22 cellular contexts compared by ENCODE assay signal in genomic region chr16:50605733-50606430, GRCh38. TPM values are rescaled to one million over a fixed set of nuclear protein-coding genes. Genes with fewer than 3 reads are reported as not detected.
"Had no signal": no experiment of that assay in that cellular context is flagged by ENCODE, and none has a peak within 500 bp of the region (broad histone marks: within the 10 kb centered on the region; RNA-seq: fewer than 3 reads in every experiment).

No MANE protein-coding gene starts in this region.

- H3K27ac ChIP-seq: body of pancreas, left lung, tibial nerve, vagina had no signal

- H3K27me3 Mint-ChIP-seq: activated CD4-positive, alpha-beta memory T cell treated with anti-CD3 and anti-CD28 coated beads for 36 hours; activated naive CD8-positive, alpha-beta T cell treated with anti-CD3 and anti-CD28 coated beads, Interleukin-2, amount 10 ng/mL, durations not matched to agents 7 days and 5 days; natural killer cell treated with Interleukin-12 subunit alpha and Interleukin-12 subunit beta and Interleukin-15 and Interleukin-18, amount 100 ng/mL, for 72 hours; stimulated activated naive B cell treated with anti-CD40 and anti-IgM and Interleukin-4, amounts not matched to agents 10 μg/mL and 1 μg/mL and 100 μg/mL, for 72 hours had no signal

- H3K27me3 ChIP-seq: body of pancreas, left lung, tibial nerve, vagina had no signal

- DNase-seq: activated CD4-positive, alpha-beta memory T cell treated with anti-CD3 and anti-CD28 coated beads for 36 hours; activated CD4-positive, alpha-beta T cell treated with anti-CD3 and anti-CD28 coated beads for 48 hours; activated naive CD4-positive, alpha-beta T cell treated with anti-CD3 and anti-CD28 coated beads for 36 hours; activated naive CD8-positive, alpha-beta T cell treated with anti-CD3 and anti-CD28 coated beads, Interleukin-2, amount 10 ng/mL, durations not matched to agents 7 days and 5 days; activated T-cell treated with anti-CD3 and anti-CD28 coated beads, Interleukin-2, amount 50 U/mL, for 48 hours; body of pancreas; effector CD4-positive, alpha-beta T cell; foreskin melanocyte; glutamatergic neuron; hippocampal formation; kidney glomerular epithelial cell; left lung; midbrain; occipital lobe; stimulated activated CD4-positive, alpha-beta T cell treated with anti-CD3 and anti-CD28 coated beads, Interleukin-2, amount 100 ng/mL, for 48 hours; stimulated activated CD8-positive, alpha-beta memory T cell treated with anti-CD3 and anti-CD28 coated beads, Interleukin-4, amount 100 ng/mL, for 48 hours; stimulated activated naive B cell treated with anti-CD40 and anti-IgM and Interleukin-4, amounts not matched to agents 10 μg/mL and 1 μg/mL and 100 μg/mL, for 72 hours had no signal

- H3K9me3 Mint-ChIP-seq: activated CD4-positive, alpha-beta memory T cell treated with anti-CD3 and anti-CD28 coated beads for 36 hours; activated naive CD4-positive, alpha-beta T cell treated with anti-CD3 and anti-CD28 coated beads for 36 hours; activated naive CD8-positive, alpha-beta T cell treated with anti-CD3 and anti-CD28 coated beads, Interleukin-2, amount 10 ng/mL, durations not matched to agents 7 days and 5 days; dendritic cell treated with granulocyte-macrophage colony-stimulating factor and Interleukin-4, amounts not matched to agents 40 ng/mL and 50 ng/mL, for 4 days; natural killer cell treated with Interleukin-12 subunit alpha and Interleukin-12 subunit beta and Interleukin-15 and Interleukin-18, amount 100 ng/mL, for 72 hours; stimulated activated naive B cell treated with anti-CD40 and anti-IgM and Interleukin-4, amounts not matched to agents 10 μg/mL and 1 μg/mL and 100 μg/mL, for 72 hours had no signal

- H3K36me3 ChIP-seq: left lung, tibial nerve, vagina had no signal

- H3K36me3 Mint-ChIP-seq: activated CD4-positive, alpha-beta memory T cell treated with anti-CD3 and anti-CD28 coated beads for 36 hours; activated naive CD8-positive, alpha-beta T cell treated with anti-CD3 and anti-CD28 coated beads, Interleukin-2, amount 10 ng/mL, durations not matched to agents 7 days and 5 days; natural killer cell treated with Interleukin-12 subunit alpha and Interleukin-12 subunit beta and Interleukin-15 and Interleukin-18, amount 100 ng/mL, for 72 hours; stimulated activated naive B cell treated with anti-CD40 and anti-IgM and Interleukin-4, amounts not matched to agents 10 μg/mL and 1 μg/mL and 100 μg/mL, for 72 hours had no signal

- H3K9me3 ChIP-seq: body of pancreas, left lung, tibial nerve, vagina had no signal

- ATAC-seq: body of pancreas; left lung; natural killer cell treated with Interleukin-12 subunit alpha and Interleukin-12 subunit beta and Interleukin-15 and Interleukin-18, amount 100 ng/mL, for 72 hours; stimulated activated naive B cell treated with anti-CD40 and anti-IgM and Interleukin-4, amounts not matched to agents 10 μg/mL and 1 μg/mL and 100 μg/mL, for 72 hours had no signal

- H3K4me3 ChIP-seq: body of pancreas, left lung, tibial nerve, vagina had no signal

- H3K4me3 Mint-ChIP-seq: activated CD4-positive, alpha-beta memory T cell treated with anti-CD3 and anti-CD28 coated beads for 36 hours; activated naive CD4-positive, alpha-beta T cell treated with anti-CD3 and anti-CD28 coated beads for 36 hours; activated naive CD8-positive, alpha-beta T cell treated with anti-CD3 and anti-CD28 coated beads, Interleukin-2, amount 10 ng/mL, durations not matched to agents 7 days and 5 days; dendritic cell treated with granulocyte-macrophage colony-stimulating factor and Interleukin-4, amounts not matched to agents 40 ng/mL and 50 ng/mL, for 4 days; natural killer cell treated with Interleukin-12 subunit alpha and Interleukin-12 subunit beta and Interleukin-15 and Interleukin-18, amount 100 ng/mL, for 72 hours; stimulated activated naive B cell treated with anti-CD40 and anti-IgM and Interleukin-4, amounts not matched to agents 10 μg/mL and 1 μg/mL and 100 μg/mL, for 72 hours had no signal

- H3K27ac Mint-ChIP-seq: activated CD4-positive, alpha-beta memory T cell treated with anti-CD3 and anti-CD28 coated beads for 36 hours; activated naive CD4-positive, alpha-beta T cell treated with anti-CD3 and anti-CD28 coated beads for 36 hours; activated naive CD8-positive, alpha-beta T cell treated with anti-CD3 and anti-CD28 coated beads, Interleukin-2, amount 10 ng/mL, durations not matched to agents 7 days and 5 days; dendritic cell treated with granulocyte-macrophage colony-stimulating factor and Interleukin-4, amounts not matched to agents 40 ng/mL and 50 ng/mL, for 4 days; natural killer cell treated with Interleukin-12 subunit alpha and Interleukin-12 subunit beta and Interleukin-15 and Interleukin-18, amount 100 ng/mL, for 72 hours; stimulated activated naive B cell treated with anti-CD40 and anti-IgM and Interleukin-4, amounts not matched to agents 10 μg/mL and 1 μg/mL and 100 μg/mL, for 72 hours had no signal

RNA-seq across cellular contexts. Expression of gene NKD1, which starts 57.7 kb away (rescaled TPM):
- total RNA-seq: epithelial cell of proximal tubule had no signal
